8 cellular contexts compared by ENCODE assay signal in the genomic region with DNA sequence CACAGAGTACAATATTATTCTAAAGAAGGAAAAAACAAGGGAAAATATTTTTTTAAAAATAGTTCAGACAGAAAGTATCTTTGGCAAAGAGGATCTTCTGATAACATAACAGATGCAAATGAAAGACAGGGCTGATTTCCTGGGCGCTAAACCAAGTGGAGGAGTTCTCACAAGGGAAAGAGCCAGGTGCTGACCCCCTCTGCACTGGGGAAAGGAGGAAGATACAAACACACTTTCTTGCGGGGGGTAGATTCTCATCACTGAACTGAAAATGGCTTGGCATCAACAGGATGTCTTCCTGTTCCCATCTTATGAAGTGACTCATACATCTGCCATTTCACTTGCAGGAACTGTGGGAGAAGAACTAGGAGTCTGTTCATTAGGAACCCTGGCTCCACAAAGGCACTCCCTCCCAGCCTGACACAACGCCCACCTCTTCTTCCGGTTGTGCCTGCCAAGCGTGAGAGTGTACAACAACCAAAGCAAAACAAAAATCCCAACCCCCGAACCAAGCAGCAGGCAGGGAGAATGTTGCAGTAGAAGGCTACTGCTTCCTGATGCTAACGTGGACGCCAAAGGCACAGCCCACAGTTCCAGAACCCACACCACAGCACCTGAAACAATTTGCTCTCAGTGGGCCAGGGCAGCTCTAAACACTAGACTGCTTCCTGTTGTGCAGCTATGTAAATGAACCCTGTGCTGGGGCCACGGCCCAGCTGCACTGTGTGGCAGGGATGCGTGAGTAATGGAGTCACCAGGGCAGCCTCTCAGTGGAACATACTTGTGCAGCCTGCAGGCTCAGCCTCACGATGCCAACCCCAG. TPM values are rescaled to one million over a fixed set of nuclear protein-coding genes. Genes with fewer than 3 reads are reported as not detected.
DNase-seq lines count a peak whose midpoint lies in the region; ATAC-seq and TF ChIP-seq lines count a peak whose summit lies in the region.

No MANE protein-coding gene starts in this region.

- H3K27me3 ChIP-seq in BLaER1 treated with 17β-estradiol and CSF1 and Interleukin-3, amounts not matched to agents 10 nM and 100 nM = no peaks in the 10 kb centered on the region
- H3K27me3 ChIP-seq in PC-3 (ENCODE audit: low read length) (no peaks in the 10 kb centered on the region), heart left ventricle (no peaks in the 10 kb centered on the region)

- H3K4me3 ChIP-seq in BLaER1 treated with 17β-estradiol and CSF1 and Interleukin-3, amounts not matched to agents 10 nM and 100 nM = peak overlapping the region; percentile 18 to 59 (median 50); a peak in 16 of 20 replicates
- H3K4me3 ChIP-seq in PC-3 (ENCODE audit: low read length) = no peak overlapping the region
- H3K4me3 ChIP-seq in heart left ventricle = peak overlapping the region in 5 of 12 donors; percentile 10 to 23 (median 21)

- intact Hi-C loops in PC-3 (cut with micrococcal nuclease) (no loop called here), heart left ventricle (cut with DNase I) (loop anchor here in 3 of 10 donors (5.0 kb wide), 1 partner anchor 49 kb away; the partner anchor contains the start of gene GADD45A (in 3 of the 3))

- ATAC-seq in HG03175 (IDR thresholded peaks at IDR 0.05; ENCODE audit: unreplicated experiment) (peak; percentile 97), PC-3 (peak; percentile 86), heart left ventricle (peak; percentile 63 to 91 (median 89))
- peak; percentile 98 to 99 for ATAC-seq in activated naive CD4-positive, alpha-beta T cell treated with anti-CD3 and anti-CD28 coated beads, Interleukin-2, amount 50 U/mL, for 72 hours

- no peaks in the 10 kb centered on the region for H3F3A ChIP-seq in PC-3 (ENCODE audit: low read length, unreplicated experiment)

- H3K4me2 ChIP-seq in BLaER1 treated with 17β-estradiol and CSF1 and Interleukin-3, amounts not matched to agents 10 nM and 100 nM = peak overlapping the region; percentile 78 to 96 (median 87)
- H3K4me2 ChIP-seq in PC-3 (ENCODE audit: low read length) = peak overlapping the region; percentile 20

- H3K9me3 Mint-ChIP-seq in activated naive CD4-positive, alpha-beta T cell treated with anti-CD3 and anti-CD28 coated beads, Interleukin-2, amount 50 U/mL, for 72 hours = no peaks in the 10 kb centered on the region

- H4K20me1 ChIP-seq in BLaER1 treated with 17β-estradiol and CSF1 and Interleukin-3, amounts not matched to agents 10 nM and 100 nM = no peaks in the 10 kb centered on the region
- H4K20me1 ChIP-seq in PC-3 (ENCODE audit: low read length) = no peaks in the 10 kb centered on the region

- BruUV-seq in PC-3 (replicated peaks; lab: Mats Ljungman, UMichigan) = no TSS peak

- peak overlapping the region; percentile 49 to 81 (median 73); a peak in 21 of 22 replicates for H3K27ac ChIP-seq in BLaER1 treated with 17β-estradiol and CSF1 and Interleukin-3, amounts not matched to agents 10 nM and 100 nM
- H3K27ac ChIP-seq in PC-3 (ENCODE audit: low read length) (peak overlapping the region; percentile 42), heart left ventricle (peak overlapping the region; percentile 5 to 79 (median 64))

- H3K27ac Mint-ChIP-seq in activated naive CD4-positive, alpha-beta T cell treated with anti-CD3 and anti-CD28 coated beads, Interleukin-2, amount 50 U/mL, for 72 hours = peak overlapping the region; percentile 86 to 90

- CTCF ChIA-PET in PC-3 (lab: Charles Lee) = no interaction called here

- 26 to 32% (median 30%) methylated on average over 10 to 11 of the region's 11 CpGs for WGBS in heart left ventricle, 4 donors

- no peaks in the 10 kb centered on the region for H3K79me2 ChIP-seq in PC-3 (ENCODE audit: low read length)

- H3K4me1 ChIP-seq in BLaER1 treated with 17β-estradiol and CSF1 and Interleukin-3, amounts not matched to agents 10 nM and 100 nM = peaks cover 47 to 55% (median 51%) of the 10 kb centered on the region in 10 experiments
- H3K4me1 ChIP-seq in PC-3 (ENCODE audit: insufficient read depth, low read length) (peaks cover 14% of the 10 kb centered on the region), heart left ventricle (peaks cover 3 to 60% (median 47%) of the 10 kb centered on the region in 12 donors)

- H3K36me3 ChIP-seq in BLaER1 treated with 17β-estradiol and CSF1 and Interleukin-3, amounts not matched to agents 10 nM and 100 nM = no peaks in the 10 kb centered on the region; a peak in 1 of 22 replicates
- H3K36me3 ChIP-seq in PC-3 (ENCODE audit: low read depth, low read length) = no peaks in the 10 kb centered on the region
- H3K36me3 ChIP-seq in heart left ventricle = no peaks in the 10 kb centered on the region

- TF ChIP-seq CTCF in PC-3 (conservative IDR thresholded peaks at IDR 0.05; ENCODE audit: low read depth, low read length) (no peak), heart left ventricle (IDR thresholded peaks at IDR 0.05) (no peak)

- TF ChIP-seq POLR2A in GM19193 (IDR thresholded peaks at IDR 0.05; ENCODE audit: extremely low read depth, insufficient read depth, insufficient read length) (peak; percentile 65), heart left ventricle (IDR thresholded peaks at IDR 0.05) (no peak)

- peak; percentile 61 for DNase-seq in PC-3
- peak in 1 of 2 donors; percentile 42 for DNase-seq in activated naive CD4-positive, alpha-beta T cell treated with anti-CD3 and anti-CD28 coated beads, Interleukin-2, amount 50 U/mL, for 72 hours (ENCODE audit: low spot score in 2 of 2)
- peak; percentile 74 to 85 (median 75) for DNase-seq in heart left ventricle
- peak; percentile 23 for DNase-seq in putamen (ENCODE audit: low spot score)
- no peak for DNase-seq in DMS79 treated with DMSO at 0.1 percent for 48 hours (lab: John Stamatoyannopoulos, UW)

- H2AFZ ChIP-seq in PC-3 (ENCODE audit: low read length) = no peak overlapping the region

- no peaks in the 10 kb centered on the region for H3K9me3 ChIP-seq in BLaER1 treated with 17β-estradiol and CSF1 and Interleukin-3, amounts not matched to agents 10 nM and 100 nM (replicated peaks in 1 of 11)
- no peaks in the 10 kb centered on the region for H3K9me3 ChIP-seq in PC-3 (ENCODE audit: low read length)
- no peaks in the 10 kb centered on the region for H3K9me3 ChIP-seq in heart left ventricle

- no peaks in the 10 kb centered on the region for H3K9me2 ChIP-seq in PC-3 (replicated peaks; ENCODE audit: low read length)

- H3K36me3 Mint-ChIP-seq in activated naive CD4-positive, alpha-beta T cell treated with anti-CD3 and anti-CD28 coated beads, Interleukin-2, amount 50 U/mL, for 72 hours = peaks cover 0 to 8% of the 10 kb centered on the region in 2 donors

- peak overlapping the region; percentile 6 to 68 (median 59); a peak in 16 of 22 replicates for H3K9ac ChIP-seq in BLaER1 treated with 17β-estradiol and CSF1 and Interleukin-3, amounts not matched to agents 10 nM and 100 nM
- H3K9ac ChIP-seq in PC-3 (ENCODE audit: low read length) = no peak overlapping the region

- POLR2A ChIA-PET in PC-3 (lab: Charles Lee; ENCODE audit: unreplicated experiment) = no interaction called here

RNA-seq across cellular contexts. Expression of gene GADD45A, which starts 51.0 kb away (rescaled TPM):
- total RNA-seq in PC-3 (2014; rRNA removed) (129 and 153 TPM in 2 replicates), heart left ventricle (100 to 1,000 TPM in 1 of 9 donors, 10 to 100 TPM in 8; 26.5 to 119 (median 45.8) TPM)
- total RNA-seq in activated naive CD4-positive, alpha-beta T cell treated with anti-CD3 and anti-CD28 coated beads, Interleukin-2, amount 50 U/mL, for 72 hours = 10 to 100 TPM; 26.3 to 78.8 TPM
- 10 to 100 TPM; 35.7 to 57.3 TPM for polyA plus RNA-seq in heart left ventricle
